9 cellular contexts compared by ENCODE assay signal in the genomic region with DNA sequence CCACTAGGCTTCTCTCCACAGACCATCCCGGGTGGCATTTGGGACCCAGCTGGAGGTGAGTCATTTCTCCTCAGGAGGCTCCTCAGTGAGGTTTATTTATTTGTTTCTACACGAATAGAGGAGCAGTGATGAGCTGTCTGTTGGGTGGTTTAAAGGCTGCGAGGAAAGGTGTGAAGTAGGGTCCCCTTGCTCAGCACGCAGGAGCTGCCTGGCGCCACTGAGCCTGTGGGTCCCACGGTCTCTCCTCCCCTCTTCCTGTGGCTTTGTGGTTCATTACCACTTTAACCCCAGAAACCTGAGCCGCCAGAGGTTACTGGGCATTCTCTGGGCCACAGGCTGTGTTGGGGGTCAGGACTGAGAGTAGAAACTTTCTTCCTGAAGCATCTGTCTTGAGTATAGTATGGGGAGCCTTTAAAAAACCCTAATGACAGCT. TPM values are rescaled to one million over a fixed set of nuclear protein-coding genes. Genes with fewer than 3 reads are reported as not detected.
DNase-seq lines count a peak whose midpoint lies in the region; ATAC-seq and TF ChIP-seq lines count a peak whose summit lies in the region.
"Had no signal": no experiment of that assay in that cellular context is flagged by ENCODE, and none has a peak within 500 bp of the region (broad histone marks: within the 10 kb centered on the region; RNA-seq: fewer than 3 reads in every experiment).

No MANE protein-coding gene starts in this region.

- H3F3A ChIP-seq in PC-9 (ENCODE audit: insufficient read depth, low read depth), result no peaks in the 10 kb centered on the region

- no peak overlapping the region for H4K8ac ChIP-seq in trophoblast cell (ENCODE audit: low read depth, low read length)

- H3K4me2 ChIP-seq in trophoblast cell (ENCODE audit: low read length) (no peak overlapping the region), PC-9 (no peak overlapping the region)

- H2BK5ac ChIP-seq in trophoblast cell (ENCODE audit: low read depth, low read length, poor library complexity), result no peak overlapping the region

- intact Hi-C loops in CD4-positive, alpha-beta memory T cell (cut with micrococcal nuclease), result loop anchor here (2.0 kb wide), 1 partner anchor 18 kb away; no protein-coding TSS in a partner anchor
- intact Hi-C loops in PC-9 (cut with micrococcal nuclease; ENCODE audit: unreplicated experiment), result no loop called here

- H3K27me3 ChIP-seq in CD4-positive, alpha-beta memory T cell (ENCODE audit: insufficient read depth, low read length), result no peaks in the 10 kb centered on the region
- H3K27me3 ChIP-seq in SJCRH30 (no peaks in the 10 kb centered on the region), trophoblast cell (ENCODE audit: insufficient read depth, low read length) (no peaks in the 10 kb centered on the region), PC-9 (ENCODE audit: insufficient read depth, low read depth) (no peaks in the 10 kb centered on the region)

- H3K18ac ChIP-seq in trophoblast cell (ENCODE audit: low read length), result no peak overlapping the region

- H3K27ac Mint-ChIP-seq in CD4-positive, alpha-beta memory T cell, result peak overlapping the region; percentile 39 to 87 (median 72)

- peaks cover 30 to 57% of the 10 kb centered on the region in 2 donors for H3K36me3 Mint-ChIP-seq in CD4-positive, alpha-beta memory T cell

- no peak overlapping the region for H4K12ac ChIP-seq in trophoblast cell (ENCODE audit: low read depth, low read length)

- H3K14ac ChIP-seq in trophoblast cell (ENCODE audit: low read length), result no peak overlapping the region

- CTCF ChIA-PET in CD4-positive, alpha-beta memory T cell (lab: Charles Lee; ENCODE audit: partially characterized antibody), result interaction anchor here (0.8 to 2.2 kb wide), 11 partner anchors 8 to 121 kb away, joined by 3 to 7 read pairs (median 3); no protein-coding TSS in a partner anchor
- CTCF ChIA-PET in PC-9 (lab: Charles Lee), result interaction anchor here (0.7 kb wide), 2 partner anchors 26 to 131 kb away, joined by 3 to 5 read pairs; no protein-coding TSS in a partner anchor

- H2AFZ ChIP-seq in trophoblast cell (ENCODE audit: insufficient read depth, low read length, poor library complexity) (no peak overlapping the region), PC-9 (no peak overlapping the region)

- H3K4me3 Mint-ChIP-seq in CD4-positive, alpha-beta memory T cell, result peak overlapping the region in 4 of 8 donors; percentile 13 to 56 (median 34)

- H3K4ac ChIP-seq in trophoblast cell (ENCODE audit: low read depth, low read length), result no peak overlapping the region

- peak in 1 of 5 donors; percentile 10 for DNase-seq in CD4-positive, alpha-beta memory T cell
- DNase-seq in SJCRH30, result peak; percentile 64 to 70
- peak; percentile 26 for DNase-seq in fibroblast of pulmonary artery (ENCODE audit: low read depth)
- no peak for DNase-seq in trophoblast cell
- no peak for DNase-seq in PC-9
- no peak for DNase-seq in foreskin melanocyte
- no peak for DNase-seq in NCI-H1694 (lab: John Stamatoyannopoulos, UW)
- DNase-seq: small intestine had no signal

- peaks cover 0 to 2% (median 0%) of the 10 kb centered on the region in 8 donors for H3K9me3 Mint-ChIP-seq in CD4-positive, alpha-beta memory T cell

- H3K79me1 ChIP-seq in trophoblast cell (ENCODE audit: low read length), result no peaks in the 10 kb centered on the region

- H3K9me2 ChIP-seq in PC-9 (ENCODE audit: insufficient read depth), result no peaks in the 10 kb centered on the region

- no peaks in the 10 kb centered on the region for H4K20me1 ChIP-seq in PC-9 (ENCODE audit: insufficient read depth)

- no peak overlapping the region for H3K27ac ChIP-seq in CD4-positive, alpha-beta memory T cell (ENCODE audit: low read depth, low read length)
- H3K27ac ChIP-seq in SJCRH30, result no peak overlapping the region
- no peak overlapping the region for H3K27ac ChIP-seq in trophoblast cell (ENCODE audit: low read depth, low read length)
- no peak overlapping the region for H3K27ac ChIP-seq in PC-9

- no TSS peak for BruUV-seq in PC-9 (replicated peaks; lab: Mats Ljungman, UMichigan)

- H2BK120ac ChIP-seq in trophoblast cell (ENCODE audit: insufficient read depth, low read length, poor library complexity), result no peak overlapping the region

- no CpG with 5 or more reads among the region's 7 CpGs for WGBS in trophoblast cell (ENCODE audit: extremely low coverage, insufficient coverage, insufficient read length)

- H2BK12ac ChIP-seq in trophoblast cell (ENCODE audit: low read length), result no peak overlapping the region

- peaks cover 48% of the 10 kb centered on the region for H3K4me1 ChIP-seq in CD4-positive, alpha-beta memory T cell (ENCODE audit: insufficient read depth, low read length)
- H3K4me1 ChIP-seq in SJCRH30, result peaks cover 37% of the 10 kb centered on the region
- peaks cover 3 to 4% of the 10 kb centered on the region in 2 experiments for H3K4me1 ChIP-seq in trophoblast cell (ENCODE audit: control insufficient read depth in 1 of 2, insufficient read depth in 2 of 2, low read length in 2 of 2)
- peaks cover 5% of the 10 kb centered on the region; the same call in 1 of the 2 replicates for H3K4me1 ChIP-seq in PC-9 (replicated peaks; ENCODE audit: insufficient read depth)

- no peak overlapping the region for H2AK5ac ChIP-seq in trophoblast cell (ENCODE audit: low read length)

- H3K9ac ChIP-seq in trophoblast cell (ENCODE audit: low read length), result no peak overlapping the region

- H3K9me3 ChIP-seq in CD4-positive, alpha-beta memory T cell (ENCODE audit: control insufficient read depth in 1 of 2, low read length in 2 of 2), result no peaks in the 10 kb centered on the region
- H3K9me3 ChIP-seq in SJCRH30 (replicated peaks) (no peaks in the 10 kb centered on the region), trophoblast cell (ENCODE audit: insufficient read depth, low read depth, low read length) (no peaks in the 10 kb centered on the region), PC-9 (ENCODE audit: insufficient read depth, low read depth) (no peaks in the 10 kb centered on the region)

- H3K4me3 ChIP-seq in CD4-positive, alpha-beta memory T cell (ENCODE audit: low read length in 2 of 2), result no peak overlapping the region
- H3K4me3 ChIP-seq in SJCRH30 (no peak overlapping the region), fibroblast of pulmonary artery (replicated peaks; ENCODE audit: low read depth, low read length) (no peak overlapping the region), trophoblast cell (ENCODE audit: low read depth, low read length) (no peak overlapping the region), PC-9 (no peak overlapping the region)

- POLR2A ChIA-PET in CD4-positive, alpha-beta memory T cell (lab: Charles Lee; ENCODE audit: partially characterized antibody), result interaction anchor here (0.6 to 13.3 kb wide), 8 partner anchors 16 to 764 kb away, joined by 3 to 145 read pairs (median 4); a partner anchor contains a TSS
- POLR2A ChIA-PET in PC-9 (lab: Charles Lee; ENCODE audit: unreplicated experiment), result interaction anchor here (0.6 kb wide), 1 partner anchor 27 kb away, joined by 4 read pairs; no protein-coding TSS in a partner anchor

- no peaks in the 10 kb centered on the region for H3K79me2 ChIP-seq in trophoblast cell (ENCODE audit: control insufficient read depth, insufficient read depth, low read length, poor library complexity)
- no peaks in the 10 kb centered on the region for H3K79me2 ChIP-seq in PC-9 (ENCODE audit: low read depth)

- H3K27me3 Mint-ChIP-seq in CD4-positive, alpha-beta memory T cell, result no peaks in the 10 kb centered on the region

- no peak overlapping the region for H3K23ac ChIP-seq in trophoblast cell (ENCODE audit: low read length)

- ATAC-seq in GM21390 (IDR thresholded peaks at IDR 0.05; ENCODE audit: unreplicated experiment), result peak; percentile 77

- H3K4me1 Mint-ChIP-seq in CD4-positive, alpha-beta memory T cell, result peaks cover 32 to 55% (median 46%) of the 10 kb centered on the region in 4 donors

- no peak for TF ChIP-seq CTCF in fibroblast of pulmonary artery (IDR thresholded peaks at IDR 0.05; ENCODE audit: low read length, missing control alignments)
- TF ChIP-seq CTCF in PC-9 (conservative IDR thresholded peaks at IDR 0.05), result no peak

- peaks cover 45% of the 10 kb centered on the region for H3K36me3 ChIP-seq in CD4-positive, alpha-beta memory T cell (ENCODE audit: insufficient read depth, low read length)
- no peaks in the 10 kb centered on the region for H3K36me3 ChIP-seq in SJCRH30
- no peaks in the 10 kb centered on the region for H3K36me3 ChIP-seq in trophoblast cell (ENCODE audit: control insufficient read depth in 1 of 2, insufficient read depth in 2 of 2, low read length in 2 of 2)
- no peaks in the 10 kb centered on the region for H3K36me3 ChIP-seq in PC-9 (ENCODE audit: low read depth)

- no peak overlapping the region for H4K91ac ChIP-seq in trophoblast cell (ENCODE audit: low read depth, low read length)

RNA-seq across cellular contexts. Expression of a gene that starts 39.9 kb away (rescaled TPM):
- 100 to 1,000 TPM; 101 to 106 TPM for total RNA-seq in CD4-positive, alpha-beta memory T cell
- polyA plus RNA-seq in CD4-positive, alpha-beta memory T cell, result 10 to 100 TPM; 54.6 to 73.0 TPM
- total RNA-seq in SJCRH30 (2014; rRNA removed; shearing (Covaris generic)), result 0.53 and 1.1 TPM in 2 replicates
- polyA plus RNA-seq in trophoblast cell (2013), result 0.29 and 0.42 TPM in 2 replicates
- 1.5 and 3.2 TPM in 2 replicates for total RNA-seq in PC-9 (2021)

RNA-seq across cellular contexts. Expression of a gene that starts 57.0 kb away (rescaled TPM):
- not detected for total RNA-seq in CD4-positive, alpha-beta memory T cell
- not detected for polyA plus RNA-seq in CD4-positive, alpha-beta memory T cell
- not detected in 2 replicates for total RNA-seq in SJCRH30 (2014; rRNA removed; shearing (Covaris generic))
- polyA plus RNA-seq in trophoblast cell (2013), result not detected in 2 replicates
- total RNA-seq in PC-9 (2021), result not detected in 2 replicates

RNA-seq across cellular contexts. Expression of a gene that starts 57.2 kb away (rescaled TPM):
- not detected for total RNA-seq in CD4-positive, alpha-beta memory T cell
- not detected for polyA plus RNA-seq in CD4-positive, alpha-beta memory T cell
- total RNA-seq in SJCRH30 (2014; rRNA removed; shearing (Covaris generic)), result 0.02 TPM in 1 of 2 replicates, not detected in the other
- under 0.01 and 0.01 TPM in 2 replicates for polyA plus RNA-seq in trophoblast cell (2013)
- total RNA-seq in PC-9 (2021), result not detected in 2 replicates

Comparison
In these comparisons a context has a peak if more than half of its experiments do, and no peak if none do; other contexts are left out.
1. DNase-seq: peak in SJCRH30 (2 of 2) and fibroblast of pulmonary artery (single experiment); none in trophoblast cell (0 of 2), PC-9 (0 of 2), foreskin melanocyte (single experiment) and NCI-H1694 (single experiment).
2. RNA of a gene that starts 39.9 kb away (total RNA-seq): 101 to 106 TPM in CD4-positive, alpha-beta memory T cell; 1.5 to 3.2 TPM in PC-9 and 0.53 to 1.1 TPM in SJCRH30; every median in the first group is over 10 times any median in the second.